Comparison of ENCODE assay signal across 8 cellular contexts in genomic region chr3:11236588-11237461, GRCh38. TPM values are rescaled to one million over a fixed set of nuclear protein-coding genes. Genes with fewer than 3 reads are reported as not detected.
DNase-seq lines count a peak whose midpoint lies in the region; ATAC-seq and TF ChIP-seq lines count a peak whose summit lies in the region.

No MANE protein-coding gene starts in this region.

- no peak overlapping the region for H3K4me3 Mint-ChIP-seq in central memory CD8-positive, alpha-beta T cell

- TF ChIP-seq CTCF in liver (IDR thresholded peaks at IDR 0.05; ENCODE audit: low read depth, low read length, missing input control), result peak; percentile 67

- H3K9ac ChIP-seq in liver (ENCODE audit: low read depth in 1 of 2, low read length in 2 of 2), result no peak overlapping the region

- TF ChIP-seq RAD21 in liver (IDR thresholded peaks at IDR 0.05), result peak; percentile 73 to 77

- no peak overlapping the region for H3K27ac Mint-ChIP-seq in central memory CD8-positive, alpha-beta T cell (ENCODE audit: low read depth)

- H3K36me3 Mint-ChIP-seq in central memory CD8-positive, alpha-beta T cell (ENCODE audit: insufficient read depth), result no peaks in the 10 kb centered on the region

- H3K4me3 ChIP-seq in liver (ENCODE audit: low read depth in 1 of 3, low read length in 3 of 3), result no peak overlapping the region

- peak; percentile 81 for DNase-seq in activated gamma-delta T cell treated with Interleukin-2 at 50 U/mL for 16 hours
- DNase-seq in activated gamma-delta T cell (lab: John Stamatoyannopoulos, UW), result no peak
- DNase-seq in NCI-H146 (lab: John Stamatoyannopoulos, UW), result peak; percentile 73
- peak; percentile 60 for DNase-seq in activated CD4-positive, CD25-positive, alpha-beta regulatory T cell treated with anti-CD3 and anti-CD28 coated beads, Interleukin-2, amount 50 U/mL, for 16 hours (ENCODE audit: low read depth, low spot score)
- DNase-seq in central memory CD8-positive, alpha-beta T cell (ENCODE audit: low spot score in 2 of 2), result peak; percentile 56 to 70
- DNase-seq in stimulated activated CD8-positive, alpha-beta memory T cell treated with anti-CD3 and anti-CD28 coated beads, Interleukin-15, amount 100 ng/mL, for 24 hours (ENCODE audit: low read depth), result peak; percentile 42
- DNase-seq in cerebellum (ENCODE audit: low spot score), result no peak

- no peaks in the 10 kb centered on the region for H3K36me3 ChIP-seq in liver (ENCODE audit: control insufficient read depth in 4 of 4, insufficient read depth in 3 of 4, low read depth in 1 of 4, low read length in 3 of 4)

- no peak overlapping the region for H3K27ac ChIP-seq in liver (ENCODE audit: low read depth in 1 of 2, low read length in 2 of 2)

- no peaks in the 10 kb centered on the region for H3K4me1 Mint-ChIP-seq in central memory CD8-positive, alpha-beta T cell

- no peaks in the 10 kb centered on the region for H3K9me3 ChIP-seq in liver (ENCODE audit: control insufficient read depth in 4 of 4, low read length in 3 of 4)

- ATAC-seq in central memory CD8-positive, alpha-beta T cell (replicated peaks; ENCODE audit: extremely low read depth, poor library complexity, severe bottlenecking), result no peak

- peaks cover 5% of the 10 kb centered on the region for H3K9me3 Mint-ChIP-seq in central memory CD8-positive, alpha-beta T cell

- H3K4me1 ChIP-seq in liver (ENCODE audit: control insufficient read depth in 4 of 4, insufficient read depth in 4 of 4, low read length in 3 of 4), result no peaks in the 10 kb centered on the region

- H3K27me3 Mint-ChIP-seq in central memory CD8-positive, alpha-beta T cell, result peaks cover 35% of the 10 kb centered on the region

- 49% methylated on average over 8 of the region's 8 CpGs for WGBS in liver

- peaks cover 0 to 2% (median 0%) of the 10 kb centered on the region in 4 donors for H3K27me3 ChIP-seq in liver (ENCODE audit: control insufficient read depth in 4 of 4, insufficient read depth in 4 of 4, low read length in 3 of 4)

TF ChIP-seq in liver, 16 proteins besides CTCF, POLR2A, EP300 and RAD21:
- TF ChIP-seq SP1 (IDR thresholded peaks at IDR 0.05) (no peak), NR2F2 (IDR thresholded peaks at IDR 0.05) (no peak), HNF4A (conservative IDR thresholded peaks at IDR 0.05) (no peak)

RNA-seq across cellular contexts. Expression of gene ATG7, which starts 35.4 kb away (rescaled TPM):
- total RNA-seq in liver (10 to 100 TPM; 18.7 to 53.8 TPM), cerebellum (44.1 TPM)
- 10 to 100 TPM in 1 of 2 donors, 1 to 10 TPM in 1; 7.4 to 12.5 TPM for polyA plus RNA-seq in liver

Comparison
In these comparisons a context has a peak if more than half of its experiments do, and no peak if none do; other contexts are left out.
1. DNase-seq: peak in activated gamma-delta T cell treated with Interleukin-2 at 50 U/mL for 16 hours (single experiment), NCI-H146 (single experiment), activated CD4-positive, CD25-positive, alpha-beta regulatory T cell treated with anti-CD3 and anti-CD28 coated beads, Interleukin-2, amount 50 U/mL, for 16 hours (single experiment), central memory CD8-positive, alpha-beta T cell (2 of 2) and stimulated activated CD8-positive, alpha-beta memory T cell treated with anti-CD3 and anti-CD28 coated beads, Interleukin-15, amount 100 ng/mL, for 24 hours (single experiment); none in activated gamma-delta T cell (single experiment) and cerebellum (single experiment).